14 cellular contexts compared by ENCODE assay signal in genomic region chr3:182692021-182692420, GRCh38.
DNase-seq lines count a peak whose midpoint lies in the region; ATAC-seq and TF ChIP-seq lines count a peak whose summit lies in the region.
"Had no signal": no experiment of that assay in that cellular context is flagged by ENCODE, and none has a peak within 500 bp of the region (broad histone marks: within the 10 kb centered on the region; RNA-seq: fewer than 3 reads in every experiment).

No MANE protein-coding gene starts in this region.

- H3K79me2 ChIP-seq in OCI-LY3 (ENCODE audit: low read length): no peaks in the 10 kb centered on the region

- no peak for TF ChIP-seq POLR2A in tibial nerve (IDR thresholded peaks at IDR 0.05)

- H3K27me3 ChIP-seq in OCI-LY3 (ENCODE audit: low read depth, low read length) (no peaks in the 10 kb centered on the region), tibial nerve (peaks cover 0 to 16% of the 10 kb centered on the region in 2 donors)
- no peaks in the 10 kb centered on the region for H3K27me3 ChIP-seq in effector memory CD4-positive, alpha-beta T cell (replicated peaks; ENCODE audit: control insufficient read depth, insufficient read depth, low read length, poor library complexity, severe bottlenecking)

- no peak for TF ChIP-seq EP300 in tibial nerve (IDR thresholded peaks at IDR 0.05)

- H3K9ac ChIP-seq in OCI-LY3 (ENCODE audit: low read length): no peak overlapping the region

- TF ChIP-seq CTCF in OCI-LY3 (IDR thresholded peaks at IDR 0.05; ENCODE audit: low read depth, low read length) (no peak), GM20000 (IDR thresholded peaks at IDR 0.05; ENCODE audit: extremely low read depth, missing control alignments) (no peak), tibial nerve (IDR thresholded peaks at IDR 0.05) (no peak)

- WGBS in tibial nerve, 2 donors: 82 to 93% methylated on average over 6 of the region's 6 CpGs

- H3K4me3 ChIP-seq in OCI-LY3 (ENCODE audit: low read length) (no peak overlapping the region), tibial nerve (no peak overlapping the region)
- H3K4me3 ChIP-seq in effector memory CD4-positive, alpha-beta T cell (ENCODE audit: insufficient read depth, low read depth, low read length, poor library complexity, severe bottlenecking): no peak overlapping the region
- H3K4me3 ChIP-seq: gastroesophageal sphincter, suprapubic skin had no signal

- H3K36me3 ChIP-seq in OCI-LY3 (replicated peaks; ENCODE audit: low read depth, low read length) (no peaks in the 10 kb centered on the region), tibial nerve (no peaks in the 10 kb centered on the region)
- no peaks in the 10 kb centered on the region for H3K36me3 ChIP-seq in effector memory CD4-positive, alpha-beta T cell (ENCODE audit: control insufficient read depth, insufficient read depth, low read length)
- H3K36me3 ChIP-seq: gastroesophageal sphincter, suprapubic skin had no signal

- H3K27ac ChIP-seq in OCI-LY3 (ENCODE audit: low read length) (no peak overlapping the region), tibial nerve (no peak overlapping the region)
- H3K27ac ChIP-seq in effector memory CD4-positive, alpha-beta T cell (ENCODE audit: insufficient read depth, low read length, poor library complexity, severe bottlenecking): no peak overlapping the region
- H3K27ac ChIP-seq: gastroesophageal sphincter, suprapubic skin had no signal

- no peaks in the 10 kb centered on the region for H4K20me1 ChIP-seq in OCI-LY3 (ENCODE audit: insufficient read depth, low read length)

- ATAC-seq in GM18511 (IDR thresholded peaks at IDR 0.05; ENCODE audit: unreplicated experiment) (peak; percentile 89), GM21360 (IDR thresholded peaks at IDR 0.05; ENCODE audit: unreplicated experiment) (peak; percentile 72), HG02981 (IDR thresholded peaks at IDR 0.05; ENCODE audit: unreplicated experiment) (peak; percentile 84)
- ATAC-seq: gastroesophageal sphincter had no signal

- H3K4me2 ChIP-seq in OCI-LY3 (ENCODE audit: low read length): peak overlapping the region; percentile 27; the same call in 1 of the 2 replicates

- H3K9me3 ChIP-seq in OCI-LY3 (ENCODE audit: insufficient read depth, low read length) (no peaks in the 10 kb centered on the region), tibial nerve (no peaks in the 10 kb centered on the region)
- no peaks in the 10 kb centered on the region for H3K9me3 ChIP-seq in effector memory CD4-positive, alpha-beta T cell (ENCODE audit: control insufficient read depth, low read length)
- H3K9me3 ChIP-seq: gastroesophageal sphincter, suprapubic skin had no signal

- DNase-seq in GM20000 (ENCODE audit: low spot score) (no peak), tibial nerve (ENCODE audit: low spot score in 2 of 2) (no peak)
- no peak for DNase-seq in effector memory CD4-positive, alpha-beta T cell
- DNase-seq in NK-92 treated with Interleukin-12 subunit alpha and Interleukin-12 subunit beta, amount 100 ng/mL, for 24 hours (lab: John Stamatoyannopoulos, UW): no peak
- DNase-seq: HFFc6, NCI-H1930, NCI-H69, T-helper 2 cell had no signal

- H3K4me1 ChIP-seq in OCI-LY3 (ENCODE audit: low read length) (peaks cover 15% of the 10 kb centered on the region), tibial nerve (no peaks in the 10 kb centered on the region)
- no peaks in the 10 kb centered on the region for H3K4me1 ChIP-seq in effector memory CD4-positive, alpha-beta T cell (ENCODE audit: control insufficient read depth, insufficient read depth, low read length, poor library complexity, severe bottlenecking)
- H3K4me1 ChIP-seq: gastroesophageal sphincter, suprapubic skin had no signal

- H2AFZ ChIP-seq in OCI-LY3 (ENCODE audit: low read depth, low read length): peak overlapping the region; percentile 62; the same call in 1 of the 2 replicates
